Comparison of ENCODE assay signal across 8 cellular contexts in the genomic region with DNA sequence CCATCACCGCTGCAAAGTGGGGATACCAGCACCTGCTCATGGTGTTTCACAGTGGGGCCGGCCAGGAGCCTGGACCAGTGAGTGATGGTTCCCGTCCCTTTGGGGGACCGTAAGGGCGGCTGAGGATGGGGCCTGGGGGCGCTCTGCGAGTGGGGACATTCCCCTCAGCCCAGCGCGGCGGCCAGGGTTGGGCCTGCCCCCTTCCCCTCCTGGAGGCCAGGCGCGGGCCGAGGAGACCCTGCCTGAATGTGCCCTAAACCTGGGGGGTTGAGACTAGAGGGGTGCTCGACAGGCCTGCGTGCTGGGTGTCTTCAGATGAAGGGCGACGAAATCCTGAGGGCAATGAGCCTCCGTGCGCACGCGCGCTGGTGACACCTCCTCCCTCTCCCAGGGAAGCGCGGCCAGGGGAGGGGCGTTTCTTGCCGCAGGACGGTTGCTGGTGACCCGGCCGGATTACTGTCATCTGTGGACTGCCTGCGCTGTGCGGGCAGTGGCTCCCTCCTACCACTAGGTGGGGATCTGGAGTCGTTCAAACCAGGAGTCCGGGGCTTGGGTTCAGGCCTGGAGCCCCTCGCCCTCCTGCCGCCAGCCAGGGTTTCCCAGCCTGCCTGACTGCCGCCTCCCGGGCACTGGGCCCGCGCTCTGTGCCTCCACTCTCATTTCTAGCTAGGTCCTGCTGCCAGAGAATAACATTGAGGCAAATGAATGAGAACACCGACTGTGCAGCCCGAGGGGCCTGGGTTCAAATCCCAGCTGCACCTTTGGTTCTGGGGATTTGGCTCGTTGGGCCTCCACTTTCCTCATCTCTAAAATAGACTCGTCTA. TPM values are rescaled to one million over a fixed set of nuclear protein-coding genes. Genes with fewer than 3 reads are reported as not detected.
A peak's percentile ranks its signal among the peaks of the same experiment; 100 is the strongest.
DNase-seq lines count a peak whose midpoint lies in the region; ATAC-seq and TF ChIP-seq lines count a peak whose summit lies in the region.

No MANE protein-coding gene starts in this region.

- 19% methylated on average over 43 of the region's 43 CpGs for WGBS in liver

- H3K4me1 ChIP-seq in liver (ENCODE audit: control insufficient read depth in 4 of 4, insufficient read depth in 4 of 4, low read length in 3 of 4) = peaks cover 2 to 24% (median 13%) of the 10 kb centered on the region in 4 donors

- no peak for ATAC-seq in GM18519 (IDR thresholded peaks at IDR 0.05; ENCODE audit: low FRiP score, unreplicated experiment)

- H3K9me3 ChIP-seq in liver (ENCODE audit: control insufficient read depth in 4 of 4, low read length in 3 of 4) = no peaks in the 10 kb centered on the region

- TF ChIP-seq CTCF in HFF-Myc (IDR thresholded peaks at IDR 0.05; ENCODE audit: low read depth, low read length, missing control alignments) (peak; percentile 93), liver (IDR thresholded peaks at IDR 0.05; ENCODE audit: low read depth, low read length, missing input control) (peak; percentile 94)

- in situ Hi-C loops in Caki2 (cut with HindIII; ENCODE audit: low pct_unique_long_range_greater_than_20kb, low sequenced_read_pairs) = no loop called here

- H3K36me3 ChIP-seq in liver (ENCODE audit: control insufficient read depth in 4 of 4, insufficient read depth in 3 of 4, low read depth in 1 of 4, low read length in 3 of 4) = no peaks in the 10 kb centered on the region

- H3K4me3 ChIP-seq in HFF-Myc (replicated peaks; ENCODE audit: low read depth, low read length) (no peak overlapping the region), liver (ENCODE audit: low read depth in 1 of 3, low read length in 3 of 3) (no peak overlapping the region)

- no peak overlapping the region for H3K9ac ChIP-seq in liver (ENCODE audit: low read depth in 1 of 2, low read length in 2 of 2)

- H3K27me3 ChIP-seq in liver (ENCODE audit: control insufficient read depth in 4 of 4, insufficient read depth in 4 of 4, low read length in 3 of 4) = peaks cover 0 to 5% (median 0%) of the 10 kb centered on the region in 4 donors

- peak; percentile 82 for DNase-seq in Caki2 (ENCODE audit: low read depth)
- peak; percentile 77 for DNase-seq in HFF-Myc (ENCODE audit: extremely low read depth, low read depth)
- DNase-seq in NCI-H345 (lab: John Stamatoyannopoulos, UW) = peak; percentile 55
- peak; percentile 68 for DNase-seq in activated CD4-positive, CD25-positive, alpha-beta regulatory T cell treated with anti-CD3 and anti-CD28 coated beads, Interleukin-2, amount 50 U/mL, for 72 hours
- DNase-seq in ecto neural progenitor cell (ENCODE audit: low spot score) = peak; percentile 99
- peak; percentile 65 for DNase-seq in stimulated activated CD4-positive, alpha-beta T cell treated with anti-CD3 and anti-CD28 coated beads, Interleukin-4, amount 100 ng/mL, for 24 hours

- H3K27ac ChIP-seq in liver (ENCODE audit: low read depth in 1 of 2, low read length in 2 of 2) = no peak overlapping the region

- peak; percentile 81 to 90 for TF ChIP-seq RAD21 in liver (IDR thresholded peaks at IDR 0.05)

TF ChIP-seq in liver, 16 proteins besides CTCF, POLR2A, EP300 and RAD21:
- TF ChIP-seq, protein P1, sequence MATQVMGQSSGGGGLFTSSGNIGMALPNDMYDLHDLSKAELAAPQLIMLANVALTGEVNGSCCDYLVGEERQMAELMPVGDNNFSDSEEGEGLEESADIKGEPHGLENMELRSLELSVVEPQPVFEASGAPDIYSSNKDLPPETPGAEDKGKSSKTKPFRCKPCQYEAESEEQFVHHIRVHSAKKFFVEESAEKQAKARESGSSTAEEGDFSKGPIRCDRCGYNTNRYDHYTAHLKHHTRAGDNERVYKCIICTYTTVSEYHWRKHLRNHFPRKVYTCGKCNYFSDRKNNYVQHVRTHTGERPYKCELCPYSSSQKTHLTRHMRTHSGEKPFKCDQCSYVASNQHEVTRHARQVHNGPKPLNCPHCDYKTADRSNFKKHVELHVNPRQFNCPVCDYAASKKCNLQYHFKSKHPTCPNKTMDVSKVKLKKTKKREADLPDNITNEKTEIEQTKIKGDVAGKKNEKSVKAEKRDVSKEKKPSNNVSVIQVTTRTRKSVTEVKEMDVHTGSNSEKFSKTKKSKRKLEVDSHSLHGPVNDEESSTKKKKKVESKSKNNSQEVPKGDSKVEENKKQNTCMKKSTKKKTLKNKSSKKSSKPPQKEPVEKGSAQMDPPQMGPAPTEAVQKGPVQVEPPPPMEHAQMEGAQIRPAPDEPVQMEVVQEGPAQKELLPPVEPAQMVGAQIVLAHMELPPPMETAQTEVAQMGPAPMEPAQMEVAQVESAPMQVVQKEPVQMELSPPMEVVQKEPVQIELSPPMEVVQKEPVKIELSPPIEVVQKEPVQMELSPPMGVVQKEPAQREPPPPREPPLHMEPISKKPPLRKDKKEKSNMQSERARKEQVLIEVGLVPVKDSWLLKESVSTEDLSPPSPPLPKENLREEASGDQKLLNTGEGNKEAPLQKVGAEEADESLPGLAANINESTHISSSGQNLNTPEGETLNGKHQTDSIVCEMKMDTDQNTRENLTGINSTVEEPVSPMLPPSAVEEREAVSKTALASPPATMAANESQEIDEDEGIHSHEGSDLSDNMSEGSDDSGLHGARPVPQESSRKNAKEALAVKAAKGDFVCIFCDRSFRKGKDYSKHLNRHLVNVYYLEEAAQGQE (IDR thresholded peaks at IDR 0.05) = no peak
- TF ChIP-seq RXRA (IDR thresholded peaks at IDR 0.05) = peak; percentile 10 to 18
TF ChIP-seq in liver: peak in this region for 1.

RNA-seq across cellular contexts. Expression of a gene that starts 17.1 kb away (rescaled TPM):
- 0.49 and 1.2 TPM in 2 replicates for total RNA-seq in Caki2 (2014; rRNA removed; shearing (Covaris generic); ENCODE audit: low replicate concordance)
- 1 to 10 TPM; 2.4 to 3.1 TPM for total RNA-seq in liver
- 1 to 10 TPM in 1 of 2 donors, under 1 TPM in 1; 0.85 to 2.6 TPM for polyA plus RNA-seq in liver

RNA-seq across cellular contexts. Expression of a gene that starts 35.5 kb away (rescaled TPM):
- 1.7 TPM in 1 of 2 replicates, not detected in the other for total RNA-seq in Caki2 (2014; rRNA removed; shearing (Covaris generic); ENCODE audit: low replicate concordance)
- not detected for total RNA-seq in liver
- not detected for polyA plus RNA-seq in liver
